11 cellular contexts compared by ENCODE assay signal in the genomic region with DNA sequence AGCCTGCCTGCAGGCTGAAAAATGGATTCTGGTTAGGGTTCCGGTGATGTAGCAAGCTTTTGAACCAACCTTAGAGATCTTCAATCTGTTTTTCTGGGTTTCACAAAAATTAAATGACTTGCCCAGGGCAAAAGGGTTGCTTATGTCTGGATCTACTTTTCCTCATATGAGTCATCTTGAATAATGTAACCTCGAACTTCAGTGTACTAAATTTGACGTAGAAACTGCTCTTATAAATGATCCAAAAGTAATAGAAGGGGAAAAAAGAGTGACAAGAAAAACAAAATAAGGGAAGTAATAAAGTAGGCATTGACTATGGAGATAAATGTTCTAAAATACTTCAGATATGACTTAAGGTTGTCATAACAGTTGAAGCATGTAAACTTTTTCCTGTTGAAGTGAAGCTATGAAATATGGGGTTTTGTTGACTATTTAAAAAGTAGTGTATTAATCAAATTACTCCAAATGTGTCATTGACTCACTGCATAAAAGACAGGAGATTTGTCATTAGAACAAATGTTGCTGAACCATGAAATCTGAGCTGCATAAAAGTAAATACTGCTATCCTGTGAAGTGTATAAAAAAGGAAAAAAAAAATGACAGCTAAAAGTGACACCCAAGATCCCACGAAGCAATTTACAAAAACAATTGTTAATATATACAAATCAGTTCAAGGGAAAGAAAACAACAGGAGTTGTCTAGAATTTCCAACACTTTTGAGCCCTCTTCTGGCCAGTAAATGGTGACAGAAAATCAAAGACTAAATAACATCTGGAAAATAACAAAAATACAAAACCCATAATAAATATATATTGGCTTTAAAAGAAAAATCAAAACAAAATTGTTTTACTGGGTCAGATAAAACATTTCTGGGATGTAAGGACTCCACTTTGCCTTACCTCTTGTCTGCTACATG.
DNase-seq lines count a peak whose midpoint lies in the region; ATAC-seq and TF ChIP-seq lines count a peak whose summit lies in the region.
"Had no signal": no experiment of that assay in that cellular context is flagged by ENCODE, and none has a peak within 500 bp of the region (broad histone marks: within the 10 kb centered on the region; RNA-seq: fewer than 3 reads in every experiment).

No MANE protein-coding gene starts in this region.

- H3K4me3 ChIP-seq in cardiac fibroblast (replicated peaks in 1 of 2; ENCODE audit: low read depth in 2 of 2, low read length in 2 of 2) = no peak overlapping the region
- H3K4me3 ChIP-seq: lung had no signal

- H3K4me3 Mint-ChIP-seq in T-helper 2 cell treated with Interferon-gamma antibody and Interleukin-4, amounts not matched to agents 5 μg/mL and 100 μg/mL, for 36 hours = no peak overlapping the region
- H3K4me3 Mint-ChIP-seq in nephron progenitor cell = no peak overlapping the region
- H3K4me3 Mint-ChIP-seq: activated T-cell treated with anti-CD3 and anti-CD28 coated beads, Interleukin-2, amount 50 U/mL, for 4 hours had no signal

- H3K9me3 Mint-ChIP-seq in T-helper 2 cell treated with Interferon-gamma antibody and Interleukin-4, amounts not matched to agents 5 μg/mL and 100 μg/mL, for 36 hours = no peaks in the 10 kb centered on the region
- peaks cover 4% of the 10 kb centered on the region for H3K9me3 Mint-ChIP-seq in nephron progenitor cell
- H3K9me3 Mint-ChIP-seq: activated T-cell treated with anti-CD3 and anti-CD28 coated beads, Interleukin-2, amount 50 U/mL, for 4 hours had no signal

- no peak overlapping the region for H3K27ac Mint-ChIP-seq in T-helper 2 cell treated with Interferon-gamma antibody and Interleukin-4, amounts not matched to agents 5 μg/mL and 100 μg/mL, for 36 hours
- H3K27ac Mint-ChIP-seq in nephron progenitor cell = no peak overlapping the region

- H3K27me3 Mint-ChIP-seq in T-helper 2 cell treated with Interferon-gamma antibody and Interleukin-4, amounts not matched to agents 5 μg/mL and 100 μg/mL, for 36 hours (ENCODE audit: low read depth) = peaks cover 13% of the 10 kb centered on the region
- peaks cover 4% of the 10 kb centered on the region for H3K27me3 Mint-ChIP-seq in nephron progenitor cell (ENCODE audit: low read depth, poor library complexity)

- ATAC-seq in HG02884 (IDR thresholded peaks at IDR 0.05; ENCODE audit: unreplicated experiment) (no peak), GM21825 (IDR thresholded peaks at IDR 0.05; ENCODE audit: unreplicated experiment) (no peak)
- ATAC-seq: activated T-cell treated with anti-CD3 and anti-CD28 coated beads, Interleukin-2, amount 50 U/mL, for 4 hours had no signal

- H3K4me1 Mint-ChIP-seq in T-helper 2 cell treated with Interferon-gamma antibody and Interleukin-4, amounts not matched to agents 5 μg/mL and 100 μg/mL, for 36 hours (ENCODE audit: low read depth) = no peaks in the 10 kb centered on the region
- peaks cover 9% of the 10 kb centered on the region for H3K4me1 Mint-ChIP-seq in nephron progenitor cell

- no peaks in the 10 kb centered on the region for H3K36me3 Mint-ChIP-seq in T-helper 2 cell treated with Interferon-gamma antibody and Interleukin-4, amounts not matched to agents 5 μg/mL and 100 μg/mL, for 36 hours (ENCODE audit: low read depth)
- no peaks in the 10 kb centered on the region for H3K36me3 Mint-ChIP-seq in nephron progenitor cell (ENCODE audit: low read depth)

- peak; percentile 13 for TF ChIP-seq CTCF in cardiac fibroblast (IDR thresholded peaks at IDR 0.05; ENCODE audit: low read depth, low read length)
- no peak for TF ChIP-seq CTCF in nephron progenitor cell (IDR thresholded peaks at IDR 0.05)

- DNase-seq in AG08395 (ENCODE audit: low spot score) (peak; percentile 65), HT1080 (ENCODE audit: low read depth) (peak; percentile 63), cardiac fibroblast (ENCODE audit: low read depth in 2 of 2) (peak; percentile 55 to 83), iris pigment epithelial cell (ENCODE audit: low read depth) (peak; percentile 81), nephron progenitor cell (no peak)
- no peak for DNase-seq in T-helper 2 cell treated with Interferon-gamma antibody and Interleukin-4, amounts not matched to agents 5 μg/mL and 100 μg/mL, for 36 hours (ENCODE audit: low spot score)
- DNase-seq: activated T-cell treated with anti-CD3 and anti-CD28 coated beads, Interleukin-2, amount 50 U/mL, for 4 hours; central memory CD4-positive, alpha-beta T cell had no signal

Comparison
In these comparisons a context has a peak if more than half of its experiments do, and no peak if none do; other contexts are left out.
1. DNase-seq: peak in AG08395 (single experiment), HT1080 (single experiment), cardiac fibroblast (2 of 2) and iris pigment epithelial cell (single experiment); none in T-helper 2 cell treated with Interferon-gamma antibody and Interleukin-4, amounts not matched to agents 5 μg/mL and 100 μg/mL, for 36 hours (single experiment) and nephron progenitor cell (single experiment).